In the genomic region with DNA sequence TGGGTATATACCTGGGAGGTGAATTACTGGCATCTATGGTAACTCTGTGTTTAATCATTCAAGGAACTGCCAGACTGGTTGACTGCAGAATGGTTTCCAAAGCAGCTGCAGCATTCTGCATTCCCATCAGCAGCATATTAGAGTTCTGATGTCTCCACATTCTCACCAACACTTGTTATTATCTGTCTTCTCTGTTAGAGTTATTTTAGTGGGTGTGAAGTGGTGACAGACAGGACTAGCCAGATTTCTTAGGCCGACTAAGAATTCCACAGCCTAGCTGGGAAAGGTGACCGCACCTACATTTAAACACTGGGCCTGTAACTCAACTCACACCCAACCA, we compare ENCODE assay signal across 1 cellular context.
TF ChIP-seq lines count a peak whose summit lies in the region.

No MANE protein-coding gene starts in this region.

TF ChIP-seq in IMR-90, 13 proteins besides CTCF, POLR2A, EP300 and RAD21:
- no peak for TF ChIP-seq BHLHE40 (IDR thresholded peaks at IDR 0.05; ENCODE audit: low read depth, low read length)
